1 cellular context compared by ENCODE assay signal in the genomic region with DNA sequence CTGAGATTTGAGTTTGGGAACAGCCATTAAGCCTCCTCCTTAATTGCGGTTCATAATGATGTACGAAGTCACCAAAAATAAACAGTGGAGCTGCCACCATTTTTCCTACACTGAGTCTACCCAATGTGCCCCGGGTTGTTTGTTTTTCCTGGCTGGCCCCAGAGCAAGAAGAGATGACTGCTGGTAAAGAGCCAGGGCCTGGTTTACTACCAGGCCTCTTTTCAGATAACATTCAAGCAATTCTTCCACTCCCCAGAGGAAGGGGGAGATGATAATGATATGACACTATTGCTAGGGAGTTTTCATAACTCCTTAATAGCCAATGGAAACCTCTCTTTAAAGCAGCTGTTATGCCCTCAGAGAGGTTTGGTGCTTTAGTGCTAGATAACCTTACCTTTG.
TF ChIP-seq lines count a peak whose summit lies in the region.

No MANE protein-coding gene starts in this region.

TF ChIP-seq in K562, 482 proteins besides CTCF, POLR2A, EP300 and RAD21:
- TF ChIP-seq HMBOX1 (IDR thresholded peaks at IDR 0.05) (0 out of 2 replicates have a peak, but pooled peaks have one; percentile 44), ZNF778 (CRISPR knock-in tag; IDR thresholded peaks at IDR 0.05) (no peak), SPI1 (IDR thresholded peaks at IDR 0.05; ENCODE audit: borderline replicate concordance, low read depth, low read length) (no peak)
